ENCODE assay signal across 1 cellular context in the genomic region with DNA sequence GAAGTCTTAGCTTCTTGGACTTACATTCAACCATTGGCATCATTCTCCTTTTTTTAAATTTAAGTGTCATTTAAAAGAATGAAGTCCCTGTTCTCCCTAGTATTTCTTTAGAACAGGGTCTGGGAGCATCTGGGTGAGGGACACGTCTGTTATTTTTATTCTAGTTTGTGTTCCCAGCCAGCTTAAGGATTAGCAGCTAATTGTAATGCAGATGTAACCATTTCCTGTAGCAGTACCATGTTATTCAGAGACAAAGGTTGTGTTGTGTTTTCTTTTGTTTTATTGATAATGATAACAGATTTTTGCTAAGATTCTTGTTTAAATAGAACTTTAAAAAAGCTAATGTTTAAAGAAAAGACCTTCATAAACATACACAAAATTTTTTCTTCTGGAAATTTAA.
TF ChIP-seq lines count a peak whose summit lies in the region.

No MANE protein-coding gene starts in this region.

TF ChIP-seq in GM23338, 12 proteins besides CTCF, POLR2A, EP300 and RAD21 (continued from another document):
- TF ChIP-seq ZNF462 (CRISPR knock-in tag; IDR thresholded peaks at IDR 0.05): 0 out of 2 replicates have a peak, but pooled peaks have one; percentile 19
- TF ChIP-seq NANOG (IDR thresholded peaks at IDR 0.05; ENCODE audit: borderline replicate concordance): peak; percentile 95
